In genomic region chr2:240966457-240966905, GRCh38 we compare ENCODE assay signal across 18 cellular contexts. TPM values are rescaled to one million over a fixed set of nuclear protein-coding genes. Genes with fewer than 3 reads are reported as not detected.
DNase-seq lines count a peak whose midpoint lies in the region; ATAC-seq, FAIRE-seq and TF ChIP-seq lines count a peak whose summit lies in the region.
"Had no signal": no experiment of that assay in that cellular context is flagged by ENCODE, and none has a peak within 500 bp of the region (broad histone marks: within the 10 kb centered on the region; RNA-seq: fewer than 3 reads in every experiment).

No MANE protein-coding gene starts in this region.

- BruUV-seq in HepG2 (replicated peaks; lab: Mats Ljungman, UMichigan): no TSS peak

- H3K4me3 ChIP-seq in HepG2 (replicated peaks in 1 of 3; ENCODE audit: insufficient read depth in 1 of 3, low read depth in 2 of 3, low read length in 3 of 3) (peak overlapping the region; percentile 56 to 85 (median 58)), right lobe of liver (no peak overlapping the region), ovary (no peak overlapping the region)
- H3K4me3 ChIP-seq: SK-N-MC had no signal

- in situ Hi-C loops in HepG2 (cut with HindIII; ENCODE audit: extremely low pct_ligation_motif_present, low pct_unique_long_range_greater_than_20kb): no loop called here

- H3K36me3 Mint-ChIP-seq in chondrocyte (ENCODE audit: low read depth): peaks cover 4% of the 10 kb centered on the region
- H3K36me3 Mint-ChIP-seq: CD4-positive, CD25-positive, alpha-beta regulatory T cell had no signal

- DNase-seq in HepG2 (ENCODE audit: low spot score): no peak
- DNase-seq in right lobe of liver: no peak
- DNase-seq in chondrocyte (ENCODE audit: low spot score): peak; percentile 84
- DNase-seq in ovary: peak in 4 of 5 donors; percentile 15 to 43 (median 23)
- DNase-seq in mucosa of gallbladder (ENCODE audit: low spot score): no peak
- DNase-seq in glomerular visceral epithelial cell (ENCODE audit: extremely low spot score): no peak
- DNase-seq: CD4-positive, CD25-positive, alpha-beta regulatory T cell; COR-L47; DMS 273 treated with DMSO at 0.1 percent for 48 hours; DND-41; NCI-H1436; NCI-H1930; NCI-H345; NCI-H524 treated with DMSO at 0.1 percent for 48 hours had no signal

- no peaks in the 10 kb centered on the region for H3K36me3 ChIP-seq in HepG2 (replicated peaks in 1 of 2; ENCODE audit: control insufficient read depth in 1 of 2, insufficient read depth in 2 of 2, low read length in 2 of 2)
- no peaks in the 10 kb centered on the region for H3K36me3 ChIP-seq in right lobe of liver
- no peaks in the 10 kb centered on the region for H3K36me3 ChIP-seq in ovary

- intact Hi-C loops in HepG2 (cut with micrococcal nuclease; ENCODE audit: unreplicated experiment): no loop called here
- intact Hi-C loops in right lobe of liver (cut with DNase I): no loop called here
- intact Hi-C loops in ovary (cut with DNase I): no loop called here

- ATAC-seq in HepG2 (peak; percentile 0; the same call in 2 of the 3 replicates), right lobe of liver (no peak), HG02938 (IDR thresholded peaks at IDR 0.05; ENCODE audit: unreplicated experiment) (no peak)

- H3K4me2 ChIP-seq in HepG2 (ENCODE audit: low read depth, low read length): peak overlapping the region; percentile 93

- no peak for TF ChIP-seq EP300 in HepG2 (IDR thresholded peaks at IDR 0.05; ENCODE audit: low read depth in 2 of 2, low read length in 2 of 2)
- TF ChIP-seq EP300 in HepG2 (CRISPR knock-in tag; IDR thresholded peaks at IDR 0.05; ENCODE audit: borderline replicate concordance): no peak
- TF ChIP-seq EP300 in ovary (IDR thresholded peaks at IDR 0.05): no peak

- no peaks in the 10 kb centered on the region for H3K79me2 ChIP-seq in HepG2 (ENCODE audit: insufficient read depth, low read length)

- 34% methylated on average over 3 of the region's 10 CpGs for WGBS in HepG2 (ENCODE audit: low lambda C conversion rate)
- no CpG with 5 or more reads among the region's 10 CpGs for WGBS in right lobe of liver (ENCODE audit: insufficient coverage, low coverage, low lambda C conversion rate, missing lambda C conversion rate)
- WGBS in ovary, 3 donors: 93 to 97% (median 94%) methylated on average over 10 of the region's 10 CpGs

- POLR2A ChIA-PET in HepG2 (lab: Yijun Ruan, JAX): interaction anchor here (1.0 to 2.3 kb wide), 4 partner anchors 9 to 53 kb away, joined by 3 to 10 read pairs (median 4); no protein-coding TSS in a partner anchor

- H3K27ac ChIP-seq in HepG2 (ENCODE audit: extremely low read length, insufficient read depth, low read length): peak overlapping the region; percentile 40
- H3K27ac ChIP-seq in right lobe of liver: no peak overlapping the region
- H3K27ac ChIP-seq in ovary: no peak overlapping the region
- H3K27ac ChIP-seq: SK-N-MC had no signal

- H3K4me3 Mint-ChIP-seq in chondrocyte (ENCODE audit: unreplicated experiment): no peak overlapping the region
- H3K4me3 Mint-ChIP-seq: CD4-positive, CD25-positive, alpha-beta regulatory T cell had no signal

- H3K27me3 Mint-ChIP-seq in chondrocyte (ENCODE audit: low read depth): peaks cover 8% of the 10 kb centered on the region

- no peak for TF ChIP-seq CTCF in HepG2 (CRISPR knock-in tag; IDR thresholded peaks at IDR 0.05)
- TF ChIP-seq CTCF in right lobe of liver (IDR thresholded peaks at IDR 0.05): no peak
- no peak for TF ChIP-seq CTCF in chondrocyte (IDR thresholded peaks at IDR 0.05)
- no peak for TF ChIP-seq CTCF in ovary (IDR thresholded peaks at IDR 0.05)

- H3K9me3 Mint-ChIP-seq in chondrocyte (ENCODE audit: low read depth): peaks cover 3% of the 10 kb centered on the region

- TF ChIP-seq POLR2A in HepG2 (IDR thresholded peaks at IDR 0.05; ENCODE audit: insufficient read depth in 1 of 2, low read depth in 2 of 2, low read length in 2 of 2): no peak
- no peak for TF ChIP-seq POLR2A in right lobe of liver (IDR thresholded peaks at IDR 0.05)
- TF ChIP-seq POLR2A in ovary (IDR thresholded peaks at IDR 0.05): no peak

- H3K4me1 Mint-ChIP-seq in chondrocyte (ENCODE audit: low read depth): peaks cover 3% of the 10 kb centered on the region
- H3K4me1 Mint-ChIP-seq: CD4-positive, CD25-positive, alpha-beta regulatory T cell had no signal

- no peaks in the 10 kb centered on the region for H4K20me1 ChIP-seq in HepG2 (ENCODE audit: insufficient read depth, low read length)

- H3K27me3 ChIP-seq in HepG2 (ENCODE audit: control insufficient read depth in 1 of 2, insufficient read depth in 2 of 2, low read length in 2 of 2) (peaks cover 5 to 12% of the 10 kb centered on the region in 2 experiments; a peak in 4 of 5 replicates), right lobe of liver (no peaks in the 10 kb centered on the region), ovary (no peaks in the 10 kb centered on the region)

- no peaks in the 10 kb centered on the region for H3K9me3 ChIP-seq in HepG2 (ENCODE audit: low read length)
- no peaks in the 10 kb centered on the region for H3K9me3 ChIP-seq in right lobe of liver
- H3K9me3 ChIP-seq in ovary: no peaks in the 10 kb centered on the region

- peak overlapping the region; percentile 72 for H3K9ac ChIP-seq in HepG2 (ENCODE audit: insufficient read depth, low read depth, low read length)

- no peak overlapping the region for H3K27ac Mint-ChIP-seq in chondrocyte (ENCODE audit: unreplicated experiment)
- H3K27ac Mint-ChIP-seq: CD4-positive, CD25-positive, alpha-beta regulatory T cell had no signal

- no peak overlapping the region for H2AFZ ChIP-seq in HepG2 (ENCODE audit: low read length)

- CTCF ChIA-PET in HepG2 (lab: Yijun Ruan, JAX; ENCODE audit: low intra/inter-chr PET ratio, low total read pairs): no interaction called here

- peaks cover 82% of the 10 kb centered on the region for H3K4me1 ChIP-seq in HepG2 (ENCODE audit: insufficient read depth, low read length)
- H3K4me1 ChIP-seq in right lobe of liver: peaks cover 0 to 6% (median 0%) of the 10 kb centered on the region in 4 donors
- peaks cover 14% of the 10 kb centered on the region for H3K4me1 ChIP-seq in ovary (ENCODE audit: insufficient read depth)

- TF ChIP-seq RAD21 in HepG2 (CRISPR knock-in tag; IDR thresholded peaks at IDR 0.05): no peak

- FAIRE-seq in HepG2 (lab: Jason Lieb, UNC): no peak
- FAIRE-seq: G401.6 had no signal

TF ChIP-seq in HepG2, 621 proteins besides CTCF, POLR2A, EP300 and RAD21 (continues in another document):
- no peak for TF ChIP-seq RBAK (CRISPR knock-in tag; IDR thresholded peaks at IDR 0.05)
- no peak for TF ChIP-seq SIN3B (IDR thresholded peaks at IDR 0.05; ENCODE audit: low read length)
- TF ChIP-seq HNRNPL (IDR thresholded peaks at IDR 0.05; ENCODE audit: low read depth, low read length): peak; percentile 47; the same call in 1 of the 2 replicates
- TF ChIP-seq XRCC5 (optimal IDR thresholded peaks at IDR 0.05; ENCODE audit: low read length): peak; percentile 9
- TF ChIP-seq ZNF558 (CRISPR knock-in tag; IDR thresholded peaks at IDR 0.05; ENCODE audit: borderline replicate concordance): 0 out of 2 replicates have a peak, but pooled peaks have one; percentile 14
- peak; percentile 10 for TF ChIP-seq HNRNPLL (IDR thresholded peaks at IDR 0.05; ENCODE audit: low read depth, low read length, poor library complexity, severe bottlenecking)

RNA-seq across cellular contexts. Expression of gene SNED1, which starts 31.9 kb away (rescaled TPM):
- total RNA-seq in HepG2 (2016; rRNA removed; fragmentation: Illumina TruSeq; extraction: Trizol) (0.15 TPM in 1 of 2 replicates, not detected in the other), right lobe of liver (10 to 100 TPM in 4 of 6 experiments, 1 to 10 TPM in 2; 7.4 to 27.8 (median 13.2) TPM), chondrocyte (1.6 to 2.9 TPM (median 1.9 TPM) in 3 replicates), ovary (10 to 100 TPM; 32.7 to 69.5 (median 50.3) TPM), mucosa of gallbladder (40.9 TPM)
- total RNA-seq in HepG2 (2016; cell fraction: cytosol; rRNA removed; fragmentation: Illumina TruSeq; extraction: Trizol; ENCODE audit: low read depth): 0.09 and 0.10 TPM in 2 replicates
- total RNA-seq in HepG2 (2016; cell fraction: insoluble cytoplasmic fraction; rRNA removed; fragmentation: Illumina TruSeq; extraction: Trizol): 0.03 and 0.26 TPM in 2 replicates
- 0.10 and 0.12 TPM in 2 replicates for total RNA-seq in HepG2 (2016; cell fraction: membrane; rRNA removed; fragmentation: Illumina TruSeq; extraction: Trizol)
- total RNA-seq in HepG2 (2016; cell fraction: nucleus; rRNA removed; fragmentation: Illumina TruSeq; extraction: Trizol): 0.13 and 0.62 TPM in 2 replicates
- polyA plus RNA-seq in HepG2 (2011; rRNA removed) (0.35 and 0.65 TPM in 2 replicates), ovary (10 to 100 TPM; 16.7 to 29.5 TPM)
- 0.06 and 0.32 TPM in 2 replicates for polyA plus RNA-seq in HepG2 (2011; cell fraction: cytosol; rRNA removed)
- 1.2 and 1.4 TPM in 2 replicates for polyA plus RNA-seq in HepG2 (2011; cell fraction: nucleus; rRNA removed)
- polyA plus RNA-seq in HepG2 (2012): 0.31 and 0.46 TPM in 2 replicates
- polyA plus RNA-seq in HepG2 (2016; cell fraction: cytosol; fragmentation: Illumina TruSeq; extraction: Trizol; ENCODE audit: low read depth): 0.03 and 0.10 TPM in 2 replicates
- polyA plus RNA-seq in HepG2 (2016; cell fraction: insoluble cytoplasmic fraction; fragmentation: Illumina TruSeq; extraction: Trizol; ENCODE audit: low read depth): 0.04 and 0.24 TPM in 2 replicates
- polyA plus RNA-seq in HepG2 (2016; cell fraction: membrane; fragmentation: Illumina TruSeq; extraction: Trizol; ENCODE audit: low read depth): 0.02 and 0.09 TPM in 2 replicates
- 0.19 and 1.7 TPM in 2 replicates for polyA plus RNA-seq in HepG2 (2016; cell fraction: nucleus; fragmentation: Illumina TruSeq; extraction: Trizol; ENCODE audit: insufficient read depth, low read depth)
- 0.96 and 3.2 TPM in 2 replicates for polyA minus RNA-seq in HepG2 (2011; rRNA and poly(A)+ RNA removed; ENCODE audit: low replicate concordance)
- polyA minus RNA-seq in HepG2 (2011; cell fraction: cytosol; rRNA and poly(A)+ RNA removed): 0.44 and 0.79 TPM in 2 replicates
- polyA minus RNA-seq in HepG2 (2011; cell fraction: nucleus; rRNA and poly(A)+ RNA removed): 0.52 and 0.99 TPM in 2 replicates
- total RNA-seq: HT-29 had no signal

Comparison
In these comparisons a context has a peak if more than half of its experiments do, and no peak if none do; other contexts are left out.
1. H3K4me3 ChIP-seq: peak in HepG2 (3 of 3); none in right lobe of liver (0 of 3) and ovary (single experiment).
2. DNase-seq: peak in chondrocyte (single experiment) and ovary (4 of 5); none in HepG2 (single experiment), right lobe of liver (0 of 3), mucosa of gallbladder (single experiment) and glomerular visceral epithelial cell (single experiment).